In the genomic region with DNA sequence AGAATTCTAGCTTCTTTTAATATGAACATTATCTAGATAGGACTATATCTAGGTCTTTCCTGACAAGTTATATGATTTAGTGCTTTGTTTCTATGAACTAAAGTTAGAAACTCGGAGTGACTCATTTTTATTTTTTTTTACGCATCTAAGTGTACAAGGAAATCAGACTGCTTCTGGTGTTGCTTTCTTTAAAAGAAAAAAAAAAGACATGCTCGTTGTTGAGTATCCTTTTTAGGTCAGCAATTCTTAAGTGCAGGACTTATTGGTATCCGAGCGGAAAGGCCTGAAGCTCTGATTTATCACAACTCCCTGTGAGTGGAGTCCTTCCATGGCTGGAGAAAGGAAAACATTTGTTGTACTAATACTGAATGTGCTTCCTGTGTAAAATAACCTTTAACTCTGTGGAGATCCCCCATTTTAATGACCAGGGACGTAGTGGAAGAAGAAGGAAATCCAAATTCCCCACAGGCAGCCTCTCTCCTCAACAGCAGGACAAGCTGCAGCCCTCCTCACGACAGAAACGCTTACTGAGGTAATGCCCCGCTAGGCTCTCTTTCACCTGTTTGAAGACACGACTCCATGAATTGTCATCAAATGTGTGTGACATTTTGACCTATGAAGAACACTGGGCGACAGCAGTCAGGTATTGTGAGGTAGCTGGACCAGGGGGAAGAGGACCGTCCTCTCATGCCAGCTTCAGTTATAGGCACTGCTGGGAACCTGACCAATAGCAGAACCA, we compare ENCODE assay signal across 13 cellular contexts. TPM values are rescaled to one million over a fixed set of nuclear protein-coding genes. Genes with fewer than 3 reads are reported as not detected.
DNase-seq lines count a peak whose midpoint lies in the region; ATAC-seq and TF ChIP-seq lines count a peak whose summit lies in the region.
"Had no signal": no experiment of that assay in that cellular context is flagged by ENCODE, and none has a peak within 500 bp of the region (broad histone marks: within the 10 kb centered on the region; RNA-seq: fewer than 3 reads in every experiment).

No MANE protein-coding gene starts in this region.

- DNase-seq in GM12865 (ENCODE audit: low read depth): no peak
- DNase-seq in esophagus muscularis mucosa (ENCODE audit: extremely low spot score): no peak
- DNase-seq in prostate gland (ENCODE audit: low spot score): no peak
- DNase-seq in activated gamma-delta T cell treated with Interleukin-2 at 50 U/mL for 16 hours: no peak
- no peak for DNase-seq in NCI-H1105 treated with DMSO at 0.1 percent for 48 hours (lab: John Stamatoyannopoulos, UW)
- DNase-seq: natural killer cell; NCI-H187 treated with DMSO at 0.1 percent for 48 hours; SHP77; stimulated activated CD4-positive, alpha-beta T cell treated with anti-CD3 and anti-CD28 coated beads, Interleukin-12 subunit alpha, Interleukin-12 subunit beta, amount 100 ng/mL, for 4 hours had no signal

- peak overlapping the region; percentile 5 to 19 (median 16) for H3K27ac ChIP-seq in esophagus muscularis mucosa (replicated peaks in 1 of 4)
- H3K27ac ChIP-seq in prostate gland: peak overlapping the region; percentile 6 to 26
- H3K27ac ChIP-seq: KMS-11 had no signal

- 75% methylated on average over 12 of the region's 12 CpGs for WGBS in esophagus muscularis mucosa
- 66% methylated on average over 12 of the region's 12 CpGs for WGBS in prostate gland

- no peak for TF ChIP-seq EP300 in esophagus muscularis mucosa (IDR thresholded peaks at IDR 0.05)

- no peak for TF ChIP-seq CTCF in GM12865 (IDR thresholded peaks at IDR 0.05; ENCODE audit: insufficient read depth, low read depth, low read length, missing control alignments)
- TF ChIP-seq CTCF in esophagus muscularis mucosa (IDR thresholded peaks at IDR 0.05): no peak
- TF ChIP-seq CTCF in prostate gland (IDR thresholded peaks at IDR 0.05): no peak

- no peaks in the 10 kb centered on the region for H3K9me3 ChIP-seq in esophagus muscularis mucosa
- no peaks in the 10 kb centered on the region for H3K9me3 ChIP-seq in prostate gland

- H3K27me3 ChIP-seq in esophagus muscularis mucosa (no peaks in the 10 kb centered on the region), prostate gland (replicated peaks; ENCODE audit: insufficient read depth) (no peaks in the 10 kb centered on the region)

- H3K4me1 ChIP-seq in esophagus muscularis mucosa (peaks cover 0 to 7% (median 0%) of the 10 kb centered on the region in 4 donors), prostate gland (replicated peaks) (no peaks in the 10 kb centered on the region)

- TF ChIP-seq POLR2A in esophagus muscularis mucosa (IDR thresholded peaks at IDR 0.05; ENCODE audit: low read depth) (no peak), prostate gland (IDR thresholded peaks at IDR 0.05) (no peak), GM18505 (IDR thresholded peaks at IDR 0.05; ENCODE audit: borderline replicate concordance, extremely low read depth, insufficient read depth, insufficient read length) (no peak)

- intact Hi-C loops in esophagus muscularis mucosa (cut with DNase I) (no loop called here), prostate gland (cut with DNase I) (no loop called here)

- ATAC-seq in HG03039 (IDR thresholded peaks at IDR 0.05; ENCODE audit: unreplicated experiment) (peak; percentile 20), HG03108 (IDR thresholded peaks at IDR 0.05; ENCODE audit: unreplicated experiment) (no peak), GM18505 (IDR thresholded peaks at IDR 0.05; ENCODE audit: unreplicated experiment) (no peak)
- ATAC-seq: natural killer cell had no signal

- H3K4me3 ChIP-seq in GM12865 (ENCODE audit: low read depth, low read length) (peak overlapping the region; percentile 8), esophagus muscularis mucosa (no peak overlapping the region), prostate gland (no peak overlapping the region)

- H3K36me3 ChIP-seq in esophagus muscularis mucosa (no peaks in the 10 kb centered on the region), prostate gland (no peaks in the 10 kb centered on the region)

RNA-seq across cellular contexts. Expression of gene POMP, which starts 17.9 kb away (rescaled TPM):
- total RNA-seq in esophagus muscularis mucosa (10 to 100 TPM; 42.7 to 83.3 (median 55.4) TPM), prostate gland (10 to 100 TPM; 26.3 to 35.9 TPM)
